Comparison of ENCODE assay signal across 27 cellular contexts in the genomic region with DNA sequence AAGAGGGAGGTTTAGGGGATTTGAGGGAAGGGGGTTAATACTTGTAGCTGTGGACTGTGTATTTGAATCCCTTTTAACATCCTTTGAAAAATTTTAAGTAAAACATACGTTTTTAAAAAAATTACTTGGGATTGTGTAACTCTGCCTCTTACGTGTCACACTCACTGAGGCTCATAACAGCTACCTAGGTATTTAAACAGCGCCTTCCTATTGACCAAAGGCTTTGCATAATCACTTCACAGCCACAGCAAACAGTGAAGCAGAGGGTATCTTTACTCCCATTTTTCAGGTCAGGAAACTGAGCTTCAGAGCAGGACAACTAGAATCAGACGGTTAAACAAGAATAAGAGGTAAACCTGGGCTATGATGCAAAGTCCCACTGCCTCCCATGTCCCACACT.
"Had no signal": no experiment of that assay in that cellular context is flagged by ENCODE, and none has a peak within 500 bp of the region (broad histone marks: within the 10 kb centered on the region; RNA-seq: fewer than 3 reads in every experiment).

No MANE protein-coding gene starts in this region.

- H3K4me3 ChIP-seq: ascending aorta, coronary artery, dorsolateral prefrontal cortex had no signal

- DNase-seq: activated CD4-positive, alpha-beta T cell treated with anti-CD3 and anti-CD28 coated beads for 1 hour; activated CD4-positive, alpha-beta T cell treated with anti-CD3 and anti-CD28 coated beads for 4 hours; activated CD4-positive, alpha-beta T cell treated with anti-CD3 and anti-CD28 coated beads, Interleukin-2, amount 50 U/mL, for 1 hour; activated CD4-positive, alpha-beta T cell treated with anti-CD3 and anti-CD28 coated beads, Interleukin-2, amount 50 U/mL, for 48 hours; activated CD8-positive, alpha-beta memory T cell treated with anti-CD3 and anti-CD28 coated beads for 24 hours; activated CD8-positive, alpha-beta memory T cell treated with anti-CD3 and anti-CD28 coated beads, Interleukin-2, amount 50 U/mL, for 4 hours; activated CD8-positive, alpha-beta T cell treated with anti-CD3 and anti-CD28 coated beads for 36 hours; activated gamma-delta T cell; activated naive CD4-positive, alpha-beta T cell; activated naive CD4-positive, alpha-beta T cell treated with anti-CD3 and anti-CD28 coated beads, Interleukin-2, amount 10 ng/mL, durations not matched to agents 7 days and 5 days; activated naive CD8-positive, alpha-beta T cell treated with anti-CD3 and anti-CD28 coated beads, Interleukin-2, amount 10 ng/mL, durations not matched to agents 7 days and 5 days; activated T-cell treated with anti-CD3 and anti-CD28 coated beads, Interleukin-2, amount 50 U/mL, for 1 hour; activated T-cell treated with anti-CD3 and anti-CD28 coated beads, Interleukin-2, amount 50 U/mL, for 72 hours; dorsolateral prefrontal cortex; effector memory CD4-positive, alpha-beta T cell; endodermal cell; foreskin fibroblast; head of caudate nucleus; T-helper 2 cell had no signal

- H3K4me1 ChIP-seq: ascending aorta had no signal

- H3K27me3 ChIP-seq: ascending aorta had no signal

- H3K36me3 ChIP-seq: ascending aorta had no signal

- H3K27ac Mint-ChIP-seq: activated CD8-positive, alpha-beta T cell treated with anti-CD3 and anti-CD28 coated beads for 36 hours; activated naive CD4-positive, alpha-beta T cell treated with anti-CD3 and anti-CD28 coated beads, Interleukin-2, amount 10 ng/mL, durations not matched to agents 7 days and 5 days; activated naive CD8-positive, alpha-beta T cell treated with anti-CD3 and anti-CD28 coated beads, Interleukin-2, amount 10 ng/mL, durations not matched to agents 7 days and 5 days; activated T-cell treated with anti-CD3 and anti-CD28 coated beads, Interleukin-2, amount 50 U/mL, for 72 hours; brain; dendritic cell treated with granulocyte-macrophage colony-stimulating factor and Interleukin-4, amounts not matched to agents 40 ng/mL and 50 ng/mL, for 4 days; endodermal cell; WTC11 had no signal

- H3K4me1 Mint-ChIP-seq: activated naive CD4-positive, alpha-beta T cell treated with anti-CD3 and anti-CD28 coated beads, Interleukin-2, amount 10 ng/mL, durations not matched to agents 7 days and 5 days; activated naive CD8-positive, alpha-beta T cell treated with anti-CD3 and anti-CD28 coated beads, Interleukin-2, amount 10 ng/mL, durations not matched to agents 7 days and 5 days; central memory CD8-positive, alpha-beta T cell had no signal

- ATAC-seq: activated CD8-positive, alpha-beta T cell treated with anti-CD3 and anti-CD28 coated beads for 36 hours; activated naive CD4-positive, alpha-beta T cell treated with anti-CD3 and anti-CD28 coated beads, Interleukin-2, amount 50 U/mL, for 72 hours; activated T-cell treated with anti-CD3 and anti-CD28 coated beads, Interleukin-2, amount 50 U/mL, for 72 hours; esophagus mucosa; WTC11 had no signal

- H3K9me3 Mint-ChIP-seq: central memory CD8-positive, alpha-beta T cell had no signal

- H3K4me3 Mint-ChIP-seq: activated CD8-positive, alpha-beta T cell treated with anti-CD3 and anti-CD28 coated beads for 36 hours; activated naive CD4-positive, alpha-beta T cell treated with anti-CD3 and anti-CD28 coated beads, Interleukin-2, amount 10 ng/mL, durations not matched to agents 7 days and 5 days; activated naive CD8-positive, alpha-beta T cell treated with anti-CD3 and anti-CD28 coated beads, Interleukin-2, amount 10 ng/mL, durations not matched to agents 7 days and 5 days; activated T-cell treated with anti-CD3 and anti-CD28 coated beads, Interleukin-2, amount 50 U/mL, for 72 hours; brain; central memory CD8-positive, alpha-beta T cell; dendritic cell treated with granulocyte-macrophage colony-stimulating factor and Interleukin-4, amounts not matched to agents 40 ng/mL and 50 ng/mL, for 4 days; endodermal cell; WTC11 had no signal

- H3K27me3 Mint-ChIP-seq: central memory CD8-positive, alpha-beta T cell had no signal

- H3K27ac ChIP-seq: ascending aorta, coronary artery, dorsolateral prefrontal cortex had no signal
